ENCODE assay signal across 11 cellular contexts in the genomic region with DNA sequence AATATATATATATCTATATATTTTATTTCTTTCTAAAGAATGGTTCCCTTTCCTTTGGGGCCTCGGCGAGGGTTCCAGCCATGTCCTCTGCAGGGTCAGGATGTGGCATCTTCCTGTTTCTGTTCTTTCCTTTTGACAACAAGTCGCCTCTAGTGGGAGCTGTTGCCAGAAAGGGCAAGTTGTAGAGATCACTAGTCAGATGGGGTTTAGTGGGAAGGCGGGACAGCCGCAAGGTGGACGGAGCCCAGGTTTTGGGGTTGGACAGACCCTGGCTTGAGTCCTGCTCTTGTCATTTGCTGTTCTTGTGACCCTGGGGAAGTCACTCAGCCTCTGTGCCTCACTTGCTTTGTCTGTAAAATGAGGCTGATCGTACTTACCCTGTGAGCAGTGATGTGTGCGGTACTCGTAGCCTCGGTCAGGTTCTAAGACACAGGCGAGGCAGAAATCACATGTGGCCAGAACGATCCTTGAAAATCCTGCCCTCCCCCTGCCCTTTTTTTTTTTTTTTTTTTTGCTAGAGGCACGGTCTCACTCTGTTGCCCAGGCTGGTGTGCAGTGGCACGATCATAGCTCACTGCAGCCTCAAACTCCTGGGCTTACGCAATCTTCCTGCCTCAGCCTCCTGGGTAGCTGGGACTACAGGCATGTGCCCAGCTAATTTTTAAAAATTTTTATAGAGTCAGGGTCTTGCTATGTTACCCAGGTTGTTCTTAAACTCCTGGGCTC.
A peak's percentile ranks its signal among the peaks of the same experiment; 100 is the strongest.
DNase-seq lines count a peak whose midpoint lies in the region; ATAC-seq and TF ChIP-seq lines count a peak whose summit lies in the region.
"Had no signal": no experiment of that assay in that cellular context is flagged by ENCODE, and none has a peak within 500 bp of the region (broad histone marks: within the 10 kb centered on the region; RNA-seq: fewer than 3 reads in every experiment).

No MANE protein-coding gene starts in this region.

- TF ChIP-seq CTCF in 22Rv1 (IDR thresholded peaks at IDR 0.05) (peak; percentile 69), epithelial cell of esophagus (IDR thresholded peaks at IDR 0.05; ENCODE audit: insufficient read depth, low read depth, low read length, missing control alignments) (peak; percentile 43)

- H3K27ac ChIP-seq in 22Rv1 = no peak overlapping the region

- no peak overlapping the region for H3K4me3 ChIP-seq in epithelial cell of esophagus (ENCODE audit: low read length)

- ATAC-seq in HG02938 (IDR thresholded peaks at IDR 0.05; ENCODE audit: unreplicated experiment) (no peak), HG03097 (IDR thresholded peaks at IDR 0.05; ENCODE audit: low FRiP score, unreplicated experiment) (no peak), HG03175 (IDR thresholded peaks at IDR 0.05; ENCODE audit: unreplicated experiment) (no peak)

- DNase-seq in EH (ENCODE audit: low read depth) = peak; percentile 14
- peak; percentile 24 for DNase-seq in NOMO-1 treated with dmso at 0.1 percent for 144 hours (lab: John Stamatoyannopoulos, UW; ENCODE audit: unreplicated experiment)
- DNase-seq in epithelial cell of esophagus (ENCODE audit: low read depth) = peak; percentile 30
- no peak for DNase-seq in DMS79 treated with DMSO at 0.1 percent for 48 hours (lab: John Stamatoyannopoulos, UW)
- DNase-seq: activated naive CD8-positive, alpha-beta T cell treated with anti-CD3 and anti-CD28 coated beads, Interleukin-2, amount 10 ng/mL, durations not matched to agents 7 days and 5 days; naive B cell; NCI-H2081 had no signal
